ENCODE assay signal across 17 cellular contexts in genomic region chrX:29813174-29813573, GRCh38.
DNase-seq lines count a peak whose midpoint lies in the region; ATAC-seq, FAIRE-seq and TF ChIP-seq lines count a peak whose summit lies in the region.
"Had no signal": no experiment of that assay in that cellular context is flagged by ENCODE, and none has a peak within 500 bp of the region (broad histone marks: within the 10 kb centered on the region; RNA-seq: fewer than 3 reads in every experiment).

No MANE protein-coding gene starts in this region.

- H2AK5ac ChIP-seq in mesendoderm (ENCODE audit: low read length), result no peak overlapping the region

- no peak overlapping the region for H3K23ac ChIP-seq in mesendoderm (ENCODE audit: low read length)

- BruUV-seq in HepG2 (replicated peaks; lab: Mats Ljungman, UMichigan), result no TSS peak

- in situ Hi-C loops in HepG2 (cut with HindIII; ENCODE audit: extremely low pct_ligation_motif_present, low pct_unique_long_range_greater_than_20kb), result no loop called here
- in situ Hi-C loops in KBM-7 (cut with MboI; ENCODE audit: low pct_unique_long_range_greater_than_20kb, low sequenced_read_pairs), result no loop called here

- H3K36me3 ChIP-seq in HepG2 (replicated peaks in 1 of 2; ENCODE audit: control insufficient read depth in 1 of 2, insufficient read depth in 2 of 2, low read length in 2 of 2), result no peaks in the 10 kb centered on the region
- H3K36me3 ChIP-seq in right lobe of liver, result no peaks in the 10 kb centered on the region
- H3K36me3 ChIP-seq in mesendoderm (ENCODE audit: control insufficient read depth, insufficient read depth, low read length), result no peaks in the 10 kb centered on the region
- H3K36me3 ChIP-seq: BLaER1 had no signal

- H3K79me2 ChIP-seq in HepG2 (ENCODE audit: insufficient read depth, low read length) (no peaks in the 10 kb centered on the region), mesendoderm (ENCODE audit: control insufficient read depth, insufficient read depth, low read length) (no peaks in the 10 kb centered on the region)

- no peak for FAIRE-seq in HepG2 (lab: Jason Lieb, UNC)
- FAIRE-seq: GM12892, GM18507 had no signal

- no peaks in the 10 kb centered on the region for H3K4me1 ChIP-seq in HepG2 (ENCODE audit: insufficient read depth, low read length)
- no peaks in the 10 kb centered on the region for H3K4me1 ChIP-seq in right lobe of liver
- no peaks in the 10 kb centered on the region for H3K4me1 ChIP-seq in mesendoderm (ENCODE audit: control insufficient read depth, low read depth, low read length)
- H3K4me1 ChIP-seq: BLaER1 had no signal

- TF ChIP-seq CTCF in HepG2 (CRISPR knock-in tag; IDR thresholded peaks at IDR 0.05) (no peak), right lobe of liver (IDR thresholded peaks at IDR 0.05) (no peak)

- no peak overlapping the region for H2BK120ac ChIP-seq in mesendoderm (ENCODE audit: low read depth, low read length)

- no peak overlapping the region for H2BK15ac ChIP-seq in mesendoderm (replicated peaks; ENCODE audit: low read depth)

- H3K27ac ChIP-seq in HepG2 (ENCODE audit: extremely low read length, insufficient read depth, low read length) (no peak overlapping the region), right lobe of liver (no peak overlapping the region), mesendoderm (ENCODE audit: low read depth, low read length) (no peak overlapping the region)
- H3K27ac ChIP-seq: BLaER1 had no signal

- TF ChIP-seq EP300 in HepG2 (IDR thresholded peaks at IDR 0.05; ENCODE audit: low read depth in 2 of 2, low read length in 2 of 2) (no peak), HepG2 (CRISPR knock-in tag; IDR thresholded peaks at IDR 0.05; ENCODE audit: borderline replicate concordance) (no peak)

- no peak overlapping the region for H3K18ac ChIP-seq in mesendoderm (ENCODE audit: low read length)

- H3K4me2 ChIP-seq in HepG2 (ENCODE audit: low read depth, low read length), result no peak overlapping the region
- no peak overlapping the region for H3K4me2 ChIP-seq in mesendoderm (ENCODE audit: low read length)
- H3K4me2 ChIP-seq: BLaER1 had no signal

- no peak overlapping the region for H2AFZ ChIP-seq in HepG2 (ENCODE audit: low read length)

- ATAC-seq in HepG2 (no peak), right lobe of liver (no peak)
- ATAC-seq: HCT116 had no signal

- TF ChIP-seq POLR2A in HepG2 (IDR thresholded peaks at IDR 0.05; ENCODE audit: insufficient read depth in 1 of 2, low read depth in 2 of 2, low read length in 2 of 2) (no peak), right lobe of liver (IDR thresholded peaks at IDR 0.05) (no peak)

- H3K9me3 ChIP-seq in HepG2 (ENCODE audit: low read length), result no peaks in the 10 kb centered on the region
- H3K9me3 ChIP-seq in right lobe of liver, result no peaks in the 10 kb centered on the region
- H3K9me3 ChIP-seq: BLaER1 had no signal

- DNase-seq in HepG2 (ENCODE audit: low spot score) (no peak), right lobe of liver (no peak), OCI-M1 (lab: John Stamatoyannopoulos, UW) (peak; percentile 5), mesendoderm (peak; percentile 0), KBM-7 (no peak), NCI-H446 treated with DMSO at 0.1 percent for 48 hours (lab: John Stamatoyannopoulos, UW) (no peak)
- DNase-seq: AML-193; CD4-positive, alpha-beta memory T cell; DMS153; DMS79; GDM1; GOT3; H7 had no signal

- intact Hi-C loops in HepG2 (cut with micrococcal nuclease; ENCODE audit: unreplicated experiment), result no loop called here
- intact Hi-C loops in right lobe of liver (cut with DNase I), result no loop called here

- no peak overlapping the region for H3K56ac ChIP-seq in mesendoderm (ENCODE audit: low read length)

- no peak overlapping the region for H3K4me3 ChIP-seq in HepG2 (replicated peaks in 1 of 3; ENCODE audit: insufficient read depth in 1 of 3, low read depth in 2 of 3, low read length in 3 of 3)
- H3K4me3 ChIP-seq in right lobe of liver, result no peak overlapping the region
- no peak overlapping the region for H3K4me3 ChIP-seq in mesendoderm (ENCODE audit: low read length)
- H3K4me3 ChIP-seq: BLaER1 had no signal

- no peak overlapping the region for H3K9ac ChIP-seq in HepG2 (ENCODE audit: insufficient read depth, low read depth, low read length)
- H3K9ac ChIP-seq in mesendoderm (ENCODE audit: low read length), result no peak overlapping the region
- H3K9ac ChIP-seq: BLaER1 had no signal

- CTCF ChIA-PET in HepG2 (lab: Yijun Ruan, JAX; ENCODE audit: low intra/inter-chr PET ratio, low total read pairs), result no interaction called here

- H4K5ac ChIP-seq in mesendoderm (ENCODE audit: low read length), result no peak overlapping the region

- H4K8ac ChIP-seq in mesendoderm (ENCODE audit: low read depth, low read length), result no peak overlapping the region

- H2BK5ac ChIP-seq in mesendoderm (ENCODE audit: low read length), result no peak overlapping the region

- TF ChIP-seq RAD21 in HepG2 (CRISPR knock-in tag; IDR thresholded peaks at IDR 0.05), result no peak

- H3K27me3 ChIP-seq in HepG2 (ENCODE audit: control insufficient read depth in 1 of 2, insufficient read depth in 2 of 2, low read length in 2 of 2) (no peaks in the 10 kb centered on the region), right lobe of liver (peaks cover 0 to 4% of the 10 kb centered on the region in 2 donors), mesendoderm (ENCODE audit: insufficient read depth, low read length, poor library complexity) (no peaks in the 10 kb centered on the region)
- H3K27me3 ChIP-seq: BLaER1 had no signal

- H3K79me1 ChIP-seq in mesendoderm (ENCODE audit: low read length), result no peaks in the 10 kb centered on the region

- H4K20me1 ChIP-seq in HepG2 (ENCODE audit: insufficient read depth, low read length), result no peaks in the 10 kb centered on the region
- H4K20me1 ChIP-seq: BLaER1 had no signal

- H3K4ac ChIP-seq in mesendoderm (ENCODE audit: low read depth, low read length), result no peak overlapping the region

- POLR2A ChIA-PET in HepG2 (lab: Yijun Ruan, JAX), result no interaction called here

TF ChIP-seq in HepG2, 621 proteins besides CTCF, POLR2A, EP300 and RAD21:
- TF ChIP-seq ZNF83 (CRISPR knock-in tag; IDR thresholded peaks at IDR 0.05; ENCODE audit: borderline replicate concordance) (no peak), ESRRA (CRISPR knock-in tag; IDR thresholded peaks at IDR 0.05; ENCODE audit: low read depth) (no peak), ZKSCAN8 (CRISPR knock-in tag; IDR thresholded peaks at IDR 0.05; ENCODE audit: borderline replicate concordance) (no peak), DPF2 (CRISPR knock-in tag; IDR thresholded peaks at IDR 0.05; ENCODE audit: borderline replicate concordance, low read depth) (no peak), ATF7 (IDR thresholded peaks at IDR 0.05) (peak; percentile 69), ATF7 (CRISPR knock-in tag; IDR thresholded peaks at IDR 0.05) (no peak), ZBTB1 (CRISPR knock-in tag; IDR thresholded peaks at IDR 0.05; ENCODE audit: borderline replicate concordance) (no peak), ZNF629 (CRISPR knock-in tag; conservative IDR thresholded peaks at IDR 0.05) (no peak)
- TF ChIP-seq, protein P1, sequence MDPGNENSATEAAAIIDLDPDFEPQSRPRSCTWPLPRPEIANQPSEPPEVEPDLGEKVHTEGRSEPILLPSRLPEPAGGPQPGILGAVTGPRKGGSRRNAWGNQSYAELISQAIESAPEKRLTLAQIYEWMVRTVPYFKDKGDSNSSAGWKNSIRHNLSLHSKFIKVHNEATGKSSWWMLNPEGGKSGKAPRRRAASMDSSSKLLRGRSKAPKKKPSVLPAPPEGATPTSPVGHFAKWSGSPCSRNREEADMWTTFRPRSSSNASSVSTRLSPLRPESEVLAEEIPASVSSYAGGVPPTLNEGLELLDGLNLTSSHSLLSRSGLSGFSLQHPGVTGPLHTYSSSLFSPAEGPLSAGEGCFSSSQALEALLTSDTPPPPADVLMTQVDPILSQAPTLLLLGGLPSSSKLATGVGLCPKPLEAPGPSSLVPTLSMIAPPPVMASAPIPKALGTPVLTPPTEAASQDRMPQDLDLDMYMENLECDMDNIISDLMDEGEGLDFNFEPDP (CRISPR knock-in tag; conservative IDR thresholded peaks at IDR 0.05), result no peak
TF ChIP-seq in HepG2: peak in this region for 1.

Comparison
In these comparisons a context has a peak if more than half of its experiments do, and no peak if none do; other contexts are left out.
1. DNase-seq: peak in OCI-M1 (single experiment) and mesendoderm (single experiment); none in HepG2 (single experiment), right lobe of liver (0 of 3), KBM-7 (single experiment) and NCI-H446 treated with DMSO at 0.1 percent for 48 hours (single experiment).